In the genomic region with DNA sequence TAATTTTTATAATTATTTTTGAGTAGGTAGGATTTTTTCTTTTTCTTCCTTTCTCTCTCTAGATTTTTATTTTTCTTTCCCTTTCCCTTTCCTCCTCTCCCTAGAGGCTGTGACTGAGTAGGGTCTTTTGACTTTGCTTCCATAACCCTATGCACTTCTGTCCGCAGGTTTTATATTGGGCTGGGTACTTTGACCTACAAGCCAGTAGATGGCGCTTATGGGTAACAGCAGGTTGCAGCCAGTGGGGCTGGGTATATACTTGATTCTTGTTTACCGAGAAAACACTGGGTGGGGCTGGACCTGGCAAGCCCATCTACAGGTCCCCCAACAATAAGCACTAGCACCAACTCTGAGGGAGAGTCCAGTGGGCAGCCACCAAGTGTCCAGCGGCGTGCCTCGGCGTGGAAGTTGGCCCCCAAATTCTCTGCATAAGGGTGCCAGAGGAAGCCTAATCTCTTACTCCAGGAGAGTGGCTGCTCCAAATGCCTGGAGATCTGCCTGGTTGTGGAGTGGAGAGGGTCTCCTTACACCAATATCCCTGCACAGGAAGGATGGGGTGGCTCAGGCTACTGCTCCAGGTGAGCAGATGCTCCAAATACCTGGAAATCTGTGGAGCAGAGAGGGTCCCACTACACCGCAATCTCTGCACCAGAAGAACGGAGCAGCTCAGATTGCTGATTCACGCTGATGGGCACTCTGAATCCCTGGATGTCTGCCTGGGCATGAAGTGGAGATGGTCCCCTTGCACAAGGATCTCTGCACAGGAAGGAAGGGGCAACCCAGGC, we compare ENCODE assay signal across 1 cellular context.
TF ChIP-seq lines count a peak whose summit lies in the region.

No MANE protein-coding gene starts in this region.

TF ChIP-seq in GM12878, 131 proteins besides CTCF, POLR2A, EP300 and RAD21:
- TF ChIP-seq SMC3 (IDR thresholded peaks at IDR 0.05; ENCODE audit: borderline replicate concordance, low read length) = peak; percentile 22; the same call in 1 of the 2 replicates
